In genomic region chrX:49167740-49168108, GRCh38 we compare ENCODE assay signal across 1 cellular context.
TF ChIP-seq lines count a peak whose summit lies in the region.

No MANE protein-coding gene starts in this region.

TF ChIP-seq in K562, 482 proteins besides CTCF, POLR2A, EP300 and RAD21:
- TF ChIP-seq CHD4 (IDR thresholded peaks at IDR 0.05; ENCODE audit: insufficient read depth, insufficient replicate concordance, low read depth, low read length, poor library complexity, severe bottlenecking) (no peak), SMARCA5 (IDR thresholded peaks at IDR 0.05) (0 out of 2 replicates have a peak, but pooled peaks have one; percentile 54), PTRF (tag; IDR thresholded peaks at IDR 0.05) (no peak), MTA1 (IDR thresholded peaks at IDR 0.05; ENCODE audit: borderline replicate concordance) (no peak), RBM25 (IDR thresholded peaks at IDR 0.05; ENCODE audit: low read depth, low read length, severe bottlenecking) (peak; percentile 90), ZNF165 (CRISPR knock-in tag; IDR thresholded peaks at IDR 0.05; ENCODE audit: borderline replicate concordance) (no peak), HCFC1 (IDR thresholded peaks at IDR 0.05; ENCODE audit: low read depth, low read length) (no peak), ILF3 (IDR thresholded peaks at IDR 0.05; ENCODE audit: borderline replicate concordance) (no peak), PTTG1 (tag; IDR thresholded peaks at IDR 0.05; ENCODE audit: low read depth) (no peak), KDM1A (IDR thresholded peaks at IDR 0.05) (peak in 1 of 2 experiments; percentile 74; a peak in 2 of 4 replicates), RBM14 (IDR thresholded peaks at IDR 0.05; ENCODE audit: borderline replicate concordance, insufficient read depth, low read depth, low read length) (no peak), HEY1 (CRISPR knock-in tag; IDR thresholded peaks at IDR 0.05; ENCODE audit: borderline replicate concordance) (no peak), FOXJ2 (tag; IDR thresholded peaks at IDR 0.05) (no peak), SETDB1 (IDR thresholded peaks at IDR 0.05; ENCODE audit: low read length) (no peak), GABPB2 (CRISPR knock-in tag; conservative IDR thresholded peaks at IDR 0.05) (no peak), ZFPM2 (CRISPR knock-in tag; IDR thresholded peaks at IDR 0.05) (no peak), ZFP1 (CRISPR knock-in tag; IDR thresholded peaks at IDR 0.05) (no peak), ZBTB1 (CRISPR knock-in tag; IDR thresholded peaks at IDR 0.05; ENCODE audit: borderline replicate concordance, low read depth) (no peak), U2AF2 (optimal IDR thresholded peaks at IDR 0.05; ENCODE audit: low read depth, low read length) (no peak)
